ENCODE assay signal across 8 cellular contexts in the genomic region with DNA sequence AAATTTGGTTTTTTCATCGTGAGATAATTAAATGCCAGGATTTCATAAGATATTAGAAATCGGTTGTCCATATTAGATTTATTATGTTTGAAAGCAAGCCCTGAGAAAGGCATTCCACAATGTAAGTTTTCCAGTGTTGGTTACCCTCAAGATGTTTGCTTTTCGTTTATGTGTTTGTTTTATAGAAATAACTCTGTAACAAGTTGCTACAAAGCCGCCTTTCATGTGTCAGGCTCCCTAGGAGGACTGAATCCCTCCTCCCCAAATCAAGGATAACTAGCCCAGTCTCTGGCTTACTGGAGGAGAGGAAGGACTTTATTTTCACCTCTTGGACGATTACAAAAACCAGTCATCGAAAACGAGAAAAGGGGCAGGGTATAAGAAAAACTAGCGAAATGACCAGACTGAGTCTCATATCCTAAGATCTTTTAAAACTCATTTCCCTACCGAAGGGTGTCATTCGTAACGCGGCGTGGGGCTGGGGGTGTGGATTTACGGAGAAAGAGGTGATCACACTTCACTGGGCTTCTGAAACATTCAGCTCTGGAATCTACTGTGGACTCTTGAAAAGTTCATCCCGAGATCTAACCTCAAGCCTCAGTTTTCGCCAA. TPM values are rescaled to one million over a fixed set of nuclear protein-coding genes. Genes with fewer than 3 reads are reported as not detected.
A peak's percentile ranks its signal among the peaks of the same experiment; 100 is the strongest.
DNase-seq lines count a peak whose midpoint lies in the region; ATAC-seq and TF ChIP-seq lines count a peak whose summit lies in the region.

No MANE protein-coding gene starts in this region.

- intact Hi-C loops in dendritic cell treated with granulocyte-macrophage colony-stimulating factor and Interleukin-4, amounts not matched to agents 40 ng/mL and 50 ng/mL, for 4 days (cut with micrococcal nuclease), result loop anchor here (5.0 kb wide), 1 partner anchor 51 kb away; a partner anchor contains a TSS
- intact Hi-C loops in natural killer cell (cut with micrococcal nuclease), result no loop called here

- peak; percentile 17 for ATAC-seq in GM21447 (IDR thresholded peaks at IDR 0.05; ENCODE audit: unreplicated experiment)
- no peak for ATAC-seq in natural killer cell
- no peak for ATAC-seq in HG02642 (IDR thresholded peaks at IDR 0.05; ENCODE audit: poor library complexity, unreplicated experiment)

- no peaks in the 10 kb centered on the region for H3K27me3 Mint-ChIP-seq in dendritic cell treated with granulocyte-macrophage colony-stimulating factor and Interleukin-4, amounts not matched to agents 40 ng/mL and 50 ng/mL, for 4 days
- no peaks in the 10 kb centered on the region for H3K27me3 Mint-ChIP-seq in natural killer cell (ENCODE audit: low read depth in 2 of 2)

- DNase-seq in DMS53 treated with DMSO at 0.1 percent for 48 hours (lab: John Stamatoyannopoulos, UW; ENCODE audit: unreplicated experiment) (peak; percentile 6), NCI-H69 (lab: John Stamatoyannopoulos, UW) (peak; percentile 7), natural killer cell (peak; percentile 21), UCSD-AML1 (lab: John Stamatoyannopoulos, UW; ENCODE audit: unreplicated experiment) (no peak), ecto neural progenitor cell (ENCODE audit: low spot score) (no peak)

- H3K4me1 Mint-ChIP-seq in dendritic cell treated with granulocyte-macrophage colony-stimulating factor and Interleukin-4, amounts not matched to agents 40 ng/mL and 50 ng/mL, for 4 days (ENCODE audit: low read depth), result peaks cover 16% of the 10 kb centered on the region
- H3K4me1 Mint-ChIP-seq in natural killer cell, result peaks cover 40 to 47% of the 10 kb centered on the region in 2 donors

- no peaks in the 10 kb centered on the region for H3K9me3 Mint-ChIP-seq in dendritic cell treated with granulocyte-macrophage colony-stimulating factor and Interleukin-4, amounts not matched to agents 40 ng/mL and 50 ng/mL, for 4 days
- H3K9me3 Mint-ChIP-seq in natural killer cell, result no peaks in the 10 kb centered on the region

- peak overlapping the region; percentile 92 for H3K27ac Mint-ChIP-seq in dendritic cell treated with granulocyte-macrophage colony-stimulating factor and Interleukin-4, amounts not matched to agents 40 ng/mL and 50 ng/mL, for 4 days
- H3K27ac Mint-ChIP-seq in natural killer cell, result peak overlapping the region; percentile 90 to 92

- TF ChIP-seq CTCF in natural killer cell (IDR thresholded peaks at IDR 0.05), result no peak

- peak overlapping the region; percentile 95 for H3K4me3 Mint-ChIP-seq in dendritic cell treated with granulocyte-macrophage colony-stimulating factor and Interleukin-4, amounts not matched to agents 40 ng/mL and 50 ng/mL, for 4 days
- H3K4me3 Mint-ChIP-seq in natural killer cell, result peak overlapping the region; percentile 99

- H3K36me3 Mint-ChIP-seq in dendritic cell treated with granulocyte-macrophage colony-stimulating factor and Interleukin-4, amounts not matched to agents 40 ng/mL and 50 ng/mL, for 4 days (ENCODE audit: low read depth), result peaks cover 24% of the 10 kb centered on the region
- H3K36me3 Mint-ChIP-seq in natural killer cell, result no peaks in the 10 kb centered on the region

RNA-seq across cellular contexts. Expression of a gene that starts 1.0 kb away (rescaled TPM):
- 10 to 100 TPM; 15.8 to 18.1 (median 17.9) TPM for total RNA-seq in natural killer cell

RNA-seq across cellular contexts. Expression of a gene that starts 1.6 kb away (rescaled TPM):
- total RNA-seq in natural killer cell, result 10 to 100 TPM in 1 of 3 donors, 1 to 10 TPM in 2; 7.2 to 15.2 (median 8.4) TPM

RNA-seq across cellular contexts. Expression of a gene that starts 49.2 kb away (rescaled TPM):
- 1 to 10 TPM; 5.3 to 6.3 (median 5.8) TPM for total RNA-seq in natural killer cell

Comparison
In these comparisons a context has a peak if more than half of its experiments do, and no peak if none do; other contexts are left out.
1. DNase-seq: peak in DMS53 treated with DMSO at 0.1 percent for 48 hours (single experiment), NCI-H69 (single experiment) and natural killer cell (single experiment); none in UCSD-AML1 (single experiment) and ecto neural progenitor cell (single experiment).